ENCODE assay signal across 9 cellular contexts in the genomic region with DNA sequence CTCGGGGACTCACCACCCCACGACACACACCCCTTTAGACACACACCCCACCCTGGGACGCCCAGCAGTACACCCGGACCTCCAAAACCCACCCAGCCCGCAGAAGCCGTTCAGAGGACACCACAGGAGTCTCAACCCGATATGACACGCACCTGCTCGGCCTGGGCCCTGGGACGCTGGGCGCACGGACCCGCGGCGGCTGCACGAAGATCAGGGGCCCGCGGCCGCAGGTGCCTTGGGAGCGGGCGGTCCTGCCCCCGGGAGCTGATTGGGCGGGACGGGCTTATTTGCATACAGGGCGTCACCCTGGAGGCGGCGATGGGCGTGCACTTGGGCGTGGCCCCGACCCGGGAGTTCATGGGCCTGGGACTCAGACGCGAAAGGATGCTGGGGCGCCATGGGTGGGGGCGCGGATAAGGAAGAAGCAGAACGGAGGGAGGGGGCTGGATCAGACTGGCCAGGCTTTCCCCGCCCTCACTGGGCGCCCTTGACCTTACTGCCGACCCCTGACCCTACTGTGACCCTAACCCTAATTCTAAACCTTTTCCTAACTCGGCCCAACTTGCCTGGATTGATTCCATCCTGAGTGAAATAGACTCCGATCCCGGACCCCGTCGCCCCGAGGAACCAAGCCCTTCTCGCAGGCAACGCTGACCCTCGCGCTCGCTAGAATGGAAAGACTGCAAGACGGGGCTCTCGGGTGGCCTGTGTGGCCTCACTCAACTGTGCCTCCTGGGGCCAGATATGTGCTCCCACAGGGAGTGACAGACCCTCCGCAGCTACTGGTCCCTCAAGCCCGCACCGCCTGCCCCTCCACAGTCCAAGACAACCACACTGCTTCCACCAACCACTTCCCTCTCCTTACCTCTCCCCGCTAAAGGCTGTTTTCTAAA. TPM values are rescaled to one million over a fixed set of nuclear protein-coding genes. Genes with fewer than 3 reads are reported as not detected.
DNase-seq lines count a peak whose midpoint lies in the region; ATAC-seq and TF ChIP-seq lines count a peak whose summit lies in the region.
"Had no signal": no experiment of that assay in that cellular context is flagged by ENCODE, and none has a peak within 500 bp of the region (broad histone marks: within the 10 kb centered on the region; RNA-seq: fewer than 3 reads in every experiment).

A gene (minus strand): TSS at position 211 of the 893 bp plus-strand sequence. CDS start 19,528 bp downstream, outside the sequence.

- peaks cover 11% of the 10 kb centered on the region for H3K27me3 ChIP-seq in kidney epithelial cell (ENCODE audit: control insufficient read depth, insufficient read depth, low read length)

- DNase-seq in NCI-H2029 (lab: John Stamatoyannopoulos, UW) = peak; percentile 80
- DNase-seq in activated CD4-positive, CD25-positive, alpha-beta regulatory T cell treated with anti-CD3 and anti-CD28 coated beads, Interleukin-2, amount 50 U/mL, for 16 hours (ENCODE audit: low read depth, low spot score) = peak; percentile 52
- DNase-seq in caudate nucleus (lab: John Stamatoyannopoulos, UW) = peak in 51 of 61 donors; percentile 7 to 82 (median 41)
- DNase-seq in kidney epithelial cell (ENCODE audit: low read depth) = peak; percentile 37
- peak; percentile 66 for DNase-seq in stimulated activated CD4-positive, alpha-beta T cell treated with anti-CD3 and anti-CD28 coated beads, Interleukin-2, amount 100 ng/mL, for 4 hours (ENCODE audit: low read depth)
- DNase-seq in amniotic stem cell (lab: John Stamatoyannopoulos, UW) = no peak

- TF ChIP-seq CTCF in kidney epithelial cell (IDR thresholded peaks at IDR 0.05; ENCODE audit: insufficient read depth, low read length, poor library complexity, severe bottlenecking) = no peak

- H3K4me3 ChIP-seq in kidney epithelial cell (ENCODE audit: low read depth, low read length) = no peak within 1 kb of the TSS

- H3K27ac ChIP-seq in caudate nucleus (ENCODE audit: low read depth, low read length) = no peak within 1 kb of the TSS
- H3K27ac ChIP-seq: epithelial cell of prostate had no signal

- TF ChIP-seq POLR2A in GM10847 (IDR thresholded peaks at IDR 0.05; ENCODE audit: extremely low read depth, insufficient read length) = peak; percentile 95

- no peaks in the 10 kb centered on the region for H3K36me3 ChIP-seq in kidney epithelial cell (ENCODE audit: control insufficient read depth, insufficient read depth, low read length)

- ATAC-seq in HG02588 (IDR thresholded peaks at IDR 0.05; ENCODE audit: unreplicated experiment) = peak; percentile 82

RNA-seq across cellular contexts. Expression of the gene that starts here (rescaled TPM):
- total RNA-seq in kidney epithelial cell = 0.13 TPM in 1 of 2 replicates, not detected in the other

Comparison
In these comparisons a context has a peak if more than half of its experiments do, and no peak if none do; other contexts are left out.
1. Peak in DNase-seq in kidney epithelial cell; RNA of the gene not detected or under 1 TPM.